ENCODE assay signal across 11 cellular contexts in genomic region chr11:73323464-73323863, GRCh38. TPM values are rescaled to one million over a fixed set of nuclear protein-coding genes. Genes with fewer than 3 reads are reported as not detected.
DNase-seq lines count a peak whose midpoint lies in the region; ATAC-seq and TF ChIP-seq lines count a peak whose summit lies in the region.
"Had no signal": no experiment of that assay in that cellular context is flagged by ENCODE, and none has a peak within 500 bp of the region (broad histone marks: within the 10 kb centered on the region; RNA-seq: fewer than 3 reads in every experiment).

No MANE protein-coding gene starts in this region.

- H3K27ac ChIP-seq in fibroblast of lung (ENCODE audit: insufficient read depth, low read length) (peak overlapping the region; percentile 73), urinary bladder (ENCODE audit: low read depth) (peak overlapping the region; percentile 79)
- H3K27ac ChIP-seq: 22Rv1 had no signal

- no peak overlapping the region for H2AFZ ChIP-seq in fibroblast of lung (ENCODE audit: low read length)

- intact Hi-C loops in mucosa of descending colon (cut with DNase I, micrococcal nuclease): no loop called here

- DNase-seq in DMS 273 (lab: John Stamatoyannopoulos, UW; ENCODE audit: unreplicated experiment) (peak; percentile 74), DMS 273 treated with DMSO at 0.1 percent for 48 hours (lab: John Stamatoyannopoulos, UW) (no peak), fibroblast of lung (ENCODE audit: low read depth in 2 of 2) (peak; percentile 67 to 84), mucosa of descending colon (peak; percentile 54 to 71 (median 64)), NOMO-1 (lab: John Stamatoyannopoulos, UW; ENCODE audit: unreplicated experiment in 2 of 2) (no peak), DMS79 treated with DMSO at 0.1 percent for 48 hours (lab: John Stamatoyannopoulos, UW) (no peak)

- peak overlapping the region; percentile 56 for H3K9ac ChIP-seq in fibroblast of lung (ENCODE audit: insufficient read depth, low read length)

- 12% methylated on average over 14 of the region's 14 CpGs for WGBS in urinary bladder

- peaks cover 80% of the 10 kb centered on the region for H3K4me1 ChIP-seq in fibroblast of lung (ENCODE audit: control insufficient read depth, extremely low read depth, insufficient read depth, low read length)
- H3K4me1 ChIP-seq in mucosa of descending colon (ENCODE audit: low read depth): peaks cover 16% of the 10 kb centered on the region
- H3K4me1 ChIP-seq in urinary bladder (ENCODE audit: insufficient read depth): no peaks in the 10 kb centered on the region

- ATAC-seq in mucosa of descending colon (peak; percentile 36), GM19035 (IDR thresholded peaks at IDR 0.05; ENCODE audit: unreplicated experiment) (no peak)
- ATAC-seq: activated naive CD4-positive, alpha-beta T cell treated with anti-CD3 and anti-CD28 coated beads, Interleukin-2, amount 50 U/mL, for 72 hours had no signal

- peaks cover 81% of the 10 kb centered on the region for H3K79me2 ChIP-seq in fibroblast of lung (ENCODE audit: control insufficient read depth, insufficient read depth, low read length)

- no peaks in the 10 kb centered on the region for H3K9me3 ChIP-seq in fibroblast of lung (ENCODE audit: control insufficient read depth, insufficient read depth, low read depth, low read length)
- no peaks in the 10 kb centered on the region for H3K9me3 ChIP-seq in mucosa of descending colon

- H3K27me3 ChIP-seq in fibroblast of lung (ENCODE audit: control insufficient read depth, insufficient read depth, low read length): no peaks in the 10 kb centered on the region

- H3K4me3 ChIP-seq in fibroblast of lung (replicated peaks in 1 of 4; ENCODE audit: control extremely low read depth in 1 of 4, insufficient read depth in 1 of 4, low read depth in 3 of 4, low read length in 4 of 4): peak overlapping the region in 1 of 4 experiments; percentile 32
- H3K4me3 ChIP-seq in mucosa of descending colon: no peak overlapping the region
- no peak overlapping the region for H3K4me3 ChIP-seq in urinary bladder (ENCODE audit: low read depth, low read length)

- H3K36me3 ChIP-seq in fibroblast of lung (ENCODE audit: control insufficient read depth, insufficient read depth, low read length) (peaks cover 2% of the 10 kb centered on the region), mucosa of descending colon (ENCODE audit: low read depth) (no peaks in the 10 kb centered on the region), urinary bladder (ENCODE audit: insufficient read depth) (no peaks in the 10 kb centered on the region)

- TF ChIP-seq CTCF in fibroblast of lung (conservative IDR thresholded peaks at IDR 0.05 in 1 of 2, IDR thresholded peaks at IDR 0.05 in 1 of 2; ENCODE audit: low read depth in 1 of 2, low read length in 2 of 2) (no peak), mucosa of descending colon (IDR thresholded peaks at IDR 0.05) (no peak)

- H4K20me1 ChIP-seq in fibroblast of lung (ENCODE audit: control insufficient read depth, extremely low read depth, insufficient read depth, low read length): no peaks in the 10 kb centered on the region

- H3K4me2 ChIP-seq in fibroblast of lung (ENCODE audit: extremely low read depth, insufficient read depth, low read length): peak overlapping the region; percentile 88

RNA-seq across cellular contexts. Expression of gene ARHGEF17, which starts 15.4 kb away (rescaled TPM):
- total RNA-seq in fibroblast of lung (28.2 and 42.8 TPM in 2 replicates), mucosa of descending colon (10 to 100 TPM in 2 of 3 donors, 1 to 10 TPM in 1; 7.6 to 75.8 (median 13.6) TPM), urinary bladder (30.7 TPM)
- polyA plus RNA-seq in fibroblast of lung (26.5 and 43.1 TPM in 2 replicates), urinary bladder (69.8 TPM)
- 41.8 and 65.2 TPM in 2 replicates for polyA plus RNA-seq in fibroblast of lung (2012)
- 98.5 and 157 TPM in 2 replicates for polyA minus RNA-seq in fibroblast of lung (ENCODE audit: low replicate concordance)

RNA-seq across cellular contexts. Expression of gene P2RY6, which starts 51.3 kb away (rescaled TPM):
- total RNA-seq in fibroblast of lung (0.26 and 0.33 TPM in 2 replicates), mucosa of descending colon (1 to 10 TPM; 1.9 to 4.3 (median 2.8) TPM), urinary bladder (0.90 TPM)
- polyA plus RNA-seq in fibroblast of lung (0.12 and 0.24 TPM in 2 replicates), urinary bladder (2.6 TPM)
- 0.10 and 0.22 TPM in 2 replicates for polyA plus RNA-seq in fibroblast of lung (2012)
- 0.27 TPM in 1 of 2 replicates, not detected in the other for polyA minus RNA-seq in fibroblast of lung (ENCODE audit: low replicate concordance)
- total RNA-seq: activated naive CD4-positive, alpha-beta T cell treated with anti-CD3 and anti-CD28 coated beads, Interleukin-2, amount 50 U/mL, for 72 hours; SK-MEL-5 had no signal

RNA-seq across cellular contexts. Expression of gene RELT, which starts 52.7 kb away (rescaled TPM):
- total RNA-seq in fibroblast of lung (0.33 and 0.77 TPM in 2 replicates), mucosa of descending colon (1 to 10 TPM; 2.3 to 4.7 (median 4.4) TPM), urinary bladder (2.6 TPM)
- polyA plus RNA-seq in fibroblast of lung (0.70 and 1.0 TPM in 2 replicates), urinary bladder (2.7 TPM)
- 0.96 and 1.8 TPM in 2 replicates for polyA plus RNA-seq in fibroblast of lung (2012)
- polyA minus RNA-seq in fibroblast of lung (ENCODE audit: low replicate concordance): 0.85 and 0.90 TPM in 2 replicates

Comparison
In these comparisons a context has a peak if more than half of its experiments do, and no peak if none do; other contexts are left out.
1. DNase-seq: peak in DMS 273 (single experiment), fibroblast of lung (2 of 2) and mucosa of descending colon (3 of 3); none in DMS 273 treated with DMSO at 0.1 percent for 48 hours (single experiment), NOMO-1 (0 of 2) and DMS79 treated with DMSO at 0.1 percent for 48 hours (single experiment).